In genomic region chr18:24212939-24213338, GRCh38 we compare ENCODE assay signal across 11 cellular contexts.
DNase-seq lines count a peak whose midpoint lies in the region; ATAC-seq, FAIRE-seq and TF ChIP-seq lines count a peak whose summit lies in the region.
"Had no signal": no experiment of that assay in that cellular context is flagged by ENCODE, and none has a peak within 500 bp of the region (broad histone marks: within the 10 kb centered on the region; RNA-seq: fewer than 3 reads in every experiment).

No MANE protein-coding gene starts in this region.

- in situ Hi-C loops in Panc1 (cut with HindIII; ENCODE audit: low pct_unique_long_range_greater_than_20kb, low sequenced_read_pairs), result no loop called here

- no peaks in the 10 kb centered on the region for H3K27me3 ChIP-seq in Panc1 (ENCODE audit: control insufficient read depth, insufficient read depth, low read length)

- no peaks in the 10 kb centered on the region for H3K36me3 ChIP-seq in Panc1 (ENCODE audit: control insufficient read depth, insufficient read depth, low read length)

- DNase-seq in D721Med (ENCODE audit: insufficient read length, low spot score) (no peak), Panc1 (ENCODE audit: low read depth, low spot score) (peak; percentile 86), omental fat pad (ENCODE audit: low spot score) (no peak), NCI-H748 treated with DMSO at 0.1 percent for 48 hours (lab: John Stamatoyannopoulos, UW) (no peak), NCI-H2081 treated with DMSO at 0.1 percent for 48 hours (lab: John Stamatoyannopoulos, UW) (no peak)
- DNase-seq: cerebellar nuclear complex had no signal

- no peak for TF ChIP-seq CTCF in D721Med (IDR thresholded peaks at IDR 0.05; ENCODE audit: insufficient read depth, missing control alignments)
- no peak for TF ChIP-seq CTCF in Panc1 (IDR thresholded peaks at IDR 0.05)
- no peak for TF ChIP-seq CTCF in omental fat pad (IDR thresholded peaks at IDR 0.05)

- CTCF ChIA-PET in Panc1 (lab: Charles Lee), result no interaction called here

- peak overlapping the region; percentile 20 for H3K27ac ChIP-seq in Panc1 (ENCODE audit: low read length)

- intact Hi-C loops in Panc1 (cut with micrococcal nuclease; ENCODE audit: unreplicated experiment), result no loop called here

- no TSS peak for BruUV-seq in Panc1 (replicated peaks; lab: Mats Ljungman, UMichigan)

- peaks cover 18% of the 10 kb centered on the region for H3K4me1 ChIP-seq in Panc1 (ENCODE audit: control insufficient read depth, insufficient read depth, low read length)

- H3K9me3 ChIP-seq in Panc1 (ENCODE audit: control insufficient read depth, insufficient read depth, low read depth, low read length), result no peaks in the 10 kb centered on the region

- ATAC-seq in Panc1, result peak; percentile 94
- peak; percentile 99 for ATAC-seq in esophagus mucosa
- ATAC-seq in omental fat pad (ENCODE audit: low FRiP score), result peak; percentile 83
- ATAC-seq in HG02623 (IDR thresholded peaks at IDR 0.05; ENCODE audit: unreplicated experiment), result no peak
- ATAC-seq in GM19467 (IDR thresholded peaks at IDR 0.05; ENCODE audit: unreplicated experiment), result no peak
- ATAC-seq: GM23338, sciatic nerve had no signal

- peak; percentile 78 for FAIRE-seq in D721Med (lab: Jason Lieb, UNC)

- POLR2A ChIA-PET in Panc1 (lab: Charles Lee), result no interaction called here

- H3K4me3 ChIP-seq in Panc1 (ENCODE audit: low read depth in 2 of 2, low read length in 2 of 2), result no peak overlapping the region
- H3K4me3 ChIP-seq: GM23338 had no signal

Comparison
In these comparisons a context has a peak if more than half of its experiments do, and no peak if none do; other contexts are left out.
1. ATAC-seq: peak in Panc1 (single experiment), esophagus mucosa (single experiment) and omental fat pad (single experiment); none in HG02623 (single experiment) and GM19467 (single experiment).